In genomic region chr3:148235566-148235965, GRCh38 we compare ENCODE assay signal across 24 cellular contexts.
"Had no signal": no experiment of that assay in that cellular context is flagged by ENCODE, and none has a peak within 500 bp of the region (broad histone marks: within the 10 kb centered on the region; RNA-seq: fewer than 3 reads in every experiment).

No MANE protein-coding gene starts in this region.

- H3K27me3 ChIP-seq: stomach, suprapubic skin, thyroid gland, tibial artery, tibial nerve, transverse colon, upper lobe of left lung, upper lobe of right lung, uterus, vagina had no signal

- DNase-seq: stimulated activated CD4-positive, alpha-beta T cell treated with anti-CD3 and anti-CD28 coated beads, Interleukin-2, amount 100 ng/mL, for 48 hours; stimulated activated CD4-positive, alpha-beta T cell treated with anti-CD3 and anti-CD28 coated beads, Interleukin-4, amount 100 ng/mL, for 1 hour; stimulated activated CD4-positive, alpha-beta T cell treated with anti-CD3 and anti-CD28 coated beads, Interleukin-4, amount 100 ng/mL, for 24 hours; stimulated activated CD4-positive, alpha-beta T cell treated with anti-CD3 and anti-CD28 coated beads, Interleukin-4, amount 100 ng/mL, for 4 hours; stimulated activated CD8-positive, alpha-beta memory T cell treated with anti-CD3 and anti-CD28 coated beads, Interleukin-4, amount 100 ng/mL, for 48 hours; stimulated activated naive B cell treated with anti-CD40 and anti-IgM and Interleukin-4, amounts not matched to agents 10 μg/mL and 1 μg/mL and 100 μg/mL, for 72 hours; stimulated activated naive CD4-positive, alpha-beta T cell; stimulated activated naive CD4-positive, alpha-beta T cell treated with Interleukin-2 at 50 U/mL for 16 hours; stimulated activated naive CD8-positive, alpha-beta T cell treated with anti-CD3 and anti-CD28 coated beads, Interleukin-15, amount 100 ng/mL, for 72 hours; stimulated activated naive CD8-positive, alpha-beta T cell treated with anti-CD3 and anti-CD28 coated beads, Interleukin-15, Interleukin-2, amounts not matched to agents 100 U/mL and 50 U/mL, for 24 hours; stomach; substantia nigra; thyroid gland; tibial artery; transverse colon; upper lobe of left lung; upper lobe of right lung; uterus had no signal

- H3K4me3 ChIP-seq: stomach, suprapubic skin, thoracic aorta, thyroid gland, tibial artery, tibial nerve, transverse colon, upper lobe of left lung, upper lobe of right lung, uterus, vagina had no signal

- ATAC-seq: stimulated activated effector memory CD8-positive, alpha-beta T cell treated with anti-CD3 and anti-CD28 coated beads, Interleukin-12 subunit alpha, Interleukin-12 subunit beta, amount 100 ng/mL, for 72 hours; stimulated activated memory B cell treated with anti-CD40 and anti-IgM and Interleukin-4, amounts not matched to agents 10 μg/mL and 1 μg/mL and 100 μg/mL, for 72 hours; stimulated activated naive CD8-positive, alpha-beta T cell treated with anti-CD3 and anti-CD28 coated beads, Interleukin-15, amount 100 ng/mL, for 72 hours; stimulated activated naive CD8-positive, alpha-beta T cell treated with anti-CD3 and anti-CD28 coated beads, Interleukin-15, Interleukin-2, amounts not matched to agents 100 U/mL and 50 U/mL, for 24 hours; upper lobe of right lung had no signal

- H3K27ac ChIP-seq: stomach, suprapubic skin, thoracic aorta, thyroid gland, tibial artery, tibial nerve, transverse colon, upper lobe of left lung, upper lobe of right lung, uterus, vagina had no signal

- H3K4me1 ChIP-seq: stomach, suprapubic skin, thyroid gland, tibial artery, tibial nerve, transverse colon, upper lobe of left lung, upper lobe of right lung, uterus, vagina had no signal

- H3K36me3 ChIP-seq: stomach, suprapubic skin, thoracic aorta, thyroid gland, tibial artery, tibial nerve, transverse colon, upper lobe of left lung, upper lobe of right lung, uterus, vagina had no signal

- H3K9me3 ChIP-seq: stomach, suprapubic skin, thoracic aorta, thyroid gland, tibial artery, tibial nerve, transverse colon, upper lobe of left lung, upper lobe of right lung, uterus, vagina had no signal
